In genomic region chr7:104973227-104973626, GRCh38 we compare ENCODE assay signal across 14 cellular contexts. TPM values are rescaled to one million over a fixed set of nuclear protein-coding genes. Genes with fewer than 3 reads are reported as not detected.
DNase-seq lines count a peak whose midpoint lies in the region; ATAC-seq and TF ChIP-seq lines count a peak whose summit lies in the region.
"Had no signal": no experiment of that assay in that cellular context is flagged by ENCODE, and none has a peak within 500 bp of the region (broad histone marks: within the 10 kb centered on the region; RNA-seq: fewer than 3 reads in every experiment).

No MANE protein-coding gene starts in this region.

- TF ChIP-seq CTCF in natural killer cell (IDR thresholded peaks at IDR 0.05): no peak
- TF ChIP-seq CTCF in epithelial cell of esophagus (IDR thresholded peaks at IDR 0.05; ENCODE audit: insufficient read depth, low read depth, low read length, missing control alignments): no peak
- no peak for TF ChIP-seq CTCF in parathyroid adenoma (IDR thresholded peaks at IDR 0.05)

- H3K9ac ChIP-seq in parathyroid adenoma: no peak overlapping the region

- H3K4me3 ChIP-seq in epithelial cell of esophagus (ENCODE audit: low read length) (no peak overlapping the region), parathyroid adenoma (ENCODE audit: low read depth, low read length) (no peak overlapping the region)
- H3K4me3 ChIP-seq: body of pancreas had no signal

- peaks cover 21% of the 10 kb centered on the region for H3K79me2 ChIP-seq in parathyroid adenoma

- peak overlapping the region; percentile 28 to 57 for H3K27ac Mint-ChIP-seq in natural killer cell treated with Interleukin-12 subunit alpha and Interleukin-12 subunit beta and Interleukin-15 and Interleukin-18, amount 100 ng/mL, for 72 hours
- H3K27ac Mint-ChIP-seq in natural killer cell: no peak overlapping the region

- H3K4me3 Mint-ChIP-seq in natural killer cell treated with Interleukin-12 subunit alpha and Interleukin-12 subunit beta and Interleukin-15 and Interleukin-18, amount 100 ng/mL, for 72 hours: no peak overlapping the region
- no peak overlapping the region for H3K4me3 Mint-ChIP-seq in natural killer cell
- H3K4me3 Mint-ChIP-seq: activated T-cell treated with anti-CD3 and anti-CD28 coated beads, Interleukin-2, amount 50 U/mL, for 72 hours had no signal

- no peaks in the 10 kb centered on the region for H3K27me3 ChIP-seq in parathyroid adenoma (ENCODE audit: control insufficient read depth, insufficient read depth, low read length)
- H3K27me3 ChIP-seq: BE2C, body of pancreas had no signal

- no peak overlapping the region for H2AFZ ChIP-seq in parathyroid adenoma

- H3K36me3 ChIP-seq in parathyroid adenoma (ENCODE audit: control insufficient read depth, insufficient read depth, low read length): no peaks in the 10 kb centered on the region
- H3K36me3 ChIP-seq: BE2C had no signal

- intact Hi-C loops in natural killer cell (cut with micrococcal nuclease): no loop called here

- peaks cover 20 to 26% of the 10 kb centered on the region in 2 donors for H3K4me1 Mint-ChIP-seq in natural killer cell treated with Interleukin-12 subunit alpha and Interleukin-12 subunit beta and Interleukin-15 and Interleukin-18, amount 100 ng/mL, for 72 hours (ENCODE audit: low read depth in 2 of 2)
- peaks cover 0 to 4% of the 10 kb centered on the region in 2 donors for H3K4me1 Mint-ChIP-seq in natural killer cell

- H3K4me2 ChIP-seq in parathyroid adenoma (ENCODE audit: low read length): no peak overlapping the region

- H3K27ac ChIP-seq in parathyroid adenoma: peak overlapping the region; percentile 71

- ATAC-seq in natural killer cell treated with Interleukin-12 subunit alpha and Interleukin-12 subunit beta and Interleukin-15 and Interleukin-18, amount 100 ng/mL, for 72 hours: no peak
- ATAC-seq in natural killer cell (no peak), GM18520 (IDR thresholded peaks at IDR 0.05; ENCODE audit: unreplicated experiment) (no peak), HG02759 (IDR thresholded peaks at IDR 0.05; ENCODE audit: unreplicated experiment) (no peak)
- ATAC-seq: body of pancreas had no signal

- H3K9me3 Mint-ChIP-seq in natural killer cell treated with Interleukin-12 subunit alpha and Interleukin-12 subunit beta and Interleukin-15 and Interleukin-18, amount 100 ng/mL, for 72 hours: no peaks in the 10 kb centered on the region
- no peaks in the 10 kb centered on the region for H3K9me3 Mint-ChIP-seq in natural killer cell
- H3K9me3 Mint-ChIP-seq: activated T-cell treated with anti-CD3 and anti-CD28 coated beads, Interleukin-2, amount 50 U/mL, for 72 hours had no signal

- no peaks in the 10 kb centered on the region for H3K4me1 ChIP-seq in parathyroid adenoma
- H3K4me1 ChIP-seq: BE2C had no signal

- H3K9me3 ChIP-seq in parathyroid adenoma (ENCODE audit: control insufficient read depth, low read length): no peaks in the 10 kb centered on the region
- H3K9me3 ChIP-seq: BE2C, body of pancreas had no signal

- no peaks in the 10 kb centered on the region for H3K27me3 Mint-ChIP-seq in natural killer cell treated with Interleukin-12 subunit alpha and Interleukin-12 subunit beta and Interleukin-15 and Interleukin-18, amount 100 ng/mL, for 72 hours
- H3K27me3 Mint-ChIP-seq in natural killer cell (ENCODE audit: low read depth in 2 of 2): no peaks in the 10 kb centered on the region

- no peak for DNase-seq in natural killer cell treated with Interleukin-12 subunit alpha and Interleukin-12 subunit beta and Interleukin-15 and Interleukin-18, amount 100 ng/mL, for 72 hours (ENCODE audit: low spot score)
- DNase-seq in natural killer cell: no peak
- DNase-seq in epithelial cell of esophagus (ENCODE audit: low read depth): peak; percentile 89
- DNase-seq in COR-L47 (lab: John Stamatoyannopoulos, UW): no peak
- no peak for DNase-seq in AG08395 (ENCODE audit: low spot score)
- DNase-seq: activated CD4-positive, alpha-beta T cell treated with anti-CD3 and anti-CD28 coated beads for 48 hours; activated T-cell treated with anti-CD3 and anti-CD28 coated beads, Interleukin-2, amount 50 U/mL, for 72 hours; BE2C; body of pancreas; NCI-H1105 treated with DMSO at 0.1 percent for 48 hours; NCI-H748 treated with DMSO at 0.1 percent for 48 hours had no signal

- no peaks in the 10 kb centered on the region for H3K36me3 Mint-ChIP-seq in natural killer cell treated with Interleukin-12 subunit alpha and Interleukin-12 subunit beta and Interleukin-15 and Interleukin-18, amount 100 ng/mL, for 72 hours
- no peaks in the 10 kb centered on the region for H3K36me3 Mint-ChIP-seq in natural killer cell

RNA-seq across cellular contexts. Expression of gene KMT2E, which starts 40.8 kb away (rescaled TPM):
- 100 to 1,000 TPM; 152 to 172 TPM for total RNA-seq in natural killer cell treated with Interleukin-12 subunit alpha and Interleukin-12 subunit beta and Interleukin-15 and Interleukin-18, amount 100 ng/mL, for 72 hours
- 100 to 1,000 TPM; 272 to 353 (median 345) TPM for total RNA-seq in natural killer cell

Comparison
In these comparisons a context has a peak if more than half of its experiments do, and no peak if none do; other contexts are left out.
1. H3K27ac Mint-ChIP-seq: peak in natural killer cell treated with Interleukin-12 subunit alpha and Interleukin-12 subunit beta and Interleukin-15 and Interleukin-18, amount 100 ng/mL, for 72 hours (2 of 2); none in natural killer cell (0 of 2).